In genomic region chr10:102392306-102392705, GRCh38 we compare ENCODE assay signal across 20 cellular contexts. TPM values are rescaled to one million over a fixed set of nuclear protein-coding genes. Genes with fewer than 3 reads are reported as not detected.
"Had no signal": no experiment of that assay in that cellular context is flagged by ENCODE, and none has a peak within 500 bp of the region (broad histone marks: within the 10 kb centered on the region; RNA-seq: fewer than 3 reads in every experiment).

No MANE protein-coding gene starts in this region.

- H3K9me3 ChIP-seq: colonic mucosa, esophagus muscularis mucosa, left ventricle myocardium inferior, prostate gland, SK-N-SH, uterus had no signal

- ATAC-seq: activated CD8-positive, alpha-beta T cell treated with anti-CD3 and anti-CD28 coated beads for 36 hours; right cardiac atrium; T-cell had no signal

- H3K27me3 Mint-ChIP-seq: activated CD8-positive, alpha-beta T cell treated with anti-CD3 and anti-CD28 coated beads for 36 hours; T-cell had no signal

- H3K27me3 ChIP-seq: colonic mucosa, esophagus muscularis mucosa, hepatocyte, uterus had no signal

- DNase-seq: activated CD4-positive, alpha-beta T cell treated with anti-CD3 and anti-CD28 coated beads for 1 hour; activated CD8-positive, alpha-beta T cell treated with anti-CD3 and anti-CD28 coated beads for 36 hours; activated naive CD4-positive, alpha-beta T cell treated with anti-CD3 and anti-CD28 coated beads for 36 hours; caudate nucleus; colonic mucosa; left ventricle myocardium inferior; mesenchymal stem cell; right cardiac atrium; SK-N-SH; stimulated activated CD4-positive, alpha-beta T cell treated with anti-CD3 and anti-CD28 coated beads, Interleukin-4, amount 100 ng/mL, for 4 hours; stimulated activated CD8-positive, alpha-beta memory T cell treated with anti-CD3 and anti-CD28 coated beads, Interleukin-4, amount 100 ng/mL, for 48 hours; T-cell; uterus had no signal

- H3K4me3 ChIP-seq: colonic mucosa, esophagus muscularis mucosa, hepatocyte, left ventricle myocardium inferior, prostate gland, skin epidermis, uterus had no signal

- H3K36me3 ChIP-seq: colonic mucosa, left ventricle myocardium inferior, prostate gland, uterus had no signal

- H3K27ac ChIP-seq: colonic mucosa, esophagus muscularis mucosa, hepatocyte, left ventricle myocardium inferior, prostate gland, uterus had no signal

- H3K9me3 Mint-ChIP-seq: activated CD8-positive, alpha-beta T cell treated with anti-CD3 and anti-CD28 coated beads for 36 hours; activated naive CD4-positive, alpha-beta T cell treated with anti-CD3 and anti-CD28 coated beads for 36 hours; activated T-helper 1 cell treated with anti-CD3 and anti-CD28 coated beads, Interleukin-12 subunit alpha, Interleukin-12 subunit beta, Interleukin-2, Interleukin-4 antibody, amounts not matched to agents 30 ng/mL and 10 ng/mL and 1 ng/mL, durations not matched to agents 14 hours and 24 hours and 36 hours; T-cell had no signal

RNA-seq across cellular contexts. Expression of gene C10orf95, which starts 59.0 kb away (rescaled TPM):
- total RNA-seq: left ventricle myocardium inferior, osteoblast, right cardiac atrium had no signal
- polyA plus RNA-seq: neural cell had no signal
